In genomic region chr11:78195917-78196545, GRCh38 we compare ENCODE assay signal across 16 cellular contexts. TPM values are rescaled to one million over a fixed set of nuclear protein-coding genes. Genes with fewer than 3 reads are reported as not detected.
DNase-seq lines count a peak whose midpoint lies in the region; ATAC-seq, FAIRE-seq and TF ChIP-seq lines count a peak whose summit lies in the region.
"Had no signal": no experiment of that assay in that cellular context is flagged by ENCODE, and none has a peak within 500 bp of the region (broad histone marks: within the 10 kb centered on the region; RNA-seq: fewer than 3 reads in every experiment).

No MANE protein-coding gene starts in this region.

- H3K27ac ChIP-seq in osteoblast (ENCODE audit: low read depth, low read length) (no peak overlapping the region), small intestine (ENCODE audit: low read depth in 1 of 2, low read length in 1 of 2) (no peak overlapping the region), endodermal cell (ENCODE audit: low read depth, low read length) (no peak overlapping the region)
- H3K27ac ChIP-seq: PC-9 had no signal

- peak; percentile 42 for DNase-seq in natural killer cell treated with Interleukin-12 subunit alpha and Interleukin-12 subunit beta and Interleukin-15 and Interleukin-18, amount 100 ng/mL, for 72 hours (ENCODE audit: low spot score)
- DNase-seq in natural killer cell (no peak), osteoblast (ENCODE audit: insufficient read length, low spot score, missing footprints) (peak; percentile 47), small intestine (no peak), endodermal cell (no peak)
- DNase-seq in central memory CD8-positive, alpha-beta T cell (ENCODE audit: low spot score in 2 of 2): no peak
- DNase-seq in stimulated activated CD4-positive, alpha-beta T cell treated with anti-CD3 and anti-CD28 coated beads, Interleukin-1b, Interleukin-23, amount 100 ng/mL, for 48 hours: no peak
- DNase-seq: CD4-positive, alpha-beta T cell; NCI-H1105; NCI-H1694; NCI-H510A treated with DMSO at 0.1 percent for 48 hours; NCI-H82; PC-9 had no signal

- H3K36me3 ChIP-seq in osteoblast (ENCODE audit: insufficient read depth, low read length) (peaks cover 32% of the 10 kb centered on the region), small intestine (ENCODE audit: control insufficient read depth in 2 of 2, insufficient read depth in 2 of 2, low read length in 2 of 2) (no peaks in the 10 kb centered on the region), endodermal cell (ENCODE audit: control insufficient read depth, insufficient read depth, low read length) (peaks cover 3% of the 10 kb centered on the region)
- H3K36me3 ChIP-seq: HAP-1 had no signal

- H3K4me2 ChIP-seq in osteoblast (ENCODE audit: insufficient read depth, low read length): no peak overlapping the region
- H3K4me2 ChIP-seq: PC-9 had no signal

- no peak overlapping the region for H3K4me3 Mint-ChIP-seq in natural killer cell treated with Interleukin-12 subunit alpha and Interleukin-12 subunit beta and Interleukin-15 and Interleukin-18, amount 100 ng/mL, for 72 hours
- H3K4me3 Mint-ChIP-seq in natural killer cell (no peak overlapping the region), endodermal cell (no peak overlapping the region)
- no peak overlapping the region for H3K4me3 Mint-ChIP-seq in central memory CD8-positive, alpha-beta T cell
- H3K4me3 Mint-ChIP-seq: B cell; CD4-positive, alpha-beta T cell; IgD-negative memory B cell had no signal

- peaks cover 82% of the 10 kb centered on the region for H3K79me2 ChIP-seq in osteoblast (ENCODE audit: insufficient read depth, low read length)

- H3K27me3 Mint-ChIP-seq in natural killer cell treated with Interleukin-12 subunit alpha and Interleukin-12 subunit beta and Interleukin-15 and Interleukin-18, amount 100 ng/mL, for 72 hours: no peaks in the 10 kb centered on the region
- no peaks in the 10 kb centered on the region for H3K27me3 Mint-ChIP-seq in natural killer cell (ENCODE audit: low read depth in 2 of 2)
- no peaks in the 10 kb centered on the region for H3K27me3 Mint-ChIP-seq in central memory CD8-positive, alpha-beta T cell
- peaks cover 3% of the 10 kb centered on the region for H3K27me3 Mint-ChIP-seq in endodermal cell (ENCODE audit: insufficient read depth)
- H3K27me3 Mint-ChIP-seq: B cell; CD4-positive, alpha-beta T cell; IgD-negative memory B cell had no signal

- no peak overlapping the region for H2AFZ ChIP-seq in osteoblast (ENCODE audit: low read length)
- H2AFZ ChIP-seq: PC-9 had no signal

- TF ChIP-seq CTCF in natural killer cell (IDR thresholded peaks at IDR 0.05) (no peak), osteoblast (IDR thresholded peaks at IDR 0.05; ENCODE audit: extremely low read depth, low read depth, low read length) (no peak), endodermal cell (conservative IDR thresholded peaks at IDR 0.05) (no peak)

- intact Hi-C loops in natural killer cell (cut with micrococcal nuclease): no loop called here

- ATAC-seq in natural killer cell treated with Interleukin-12 subunit alpha and Interleukin-12 subunit beta and Interleukin-15 and Interleukin-18, amount 100 ng/mL, for 72 hours: no peak
- no peak for ATAC-seq in natural killer cell
- no peak for ATAC-seq in central memory CD8-positive, alpha-beta T cell (replicated peaks; ENCODE audit: extremely low read depth, poor library complexity, severe bottlenecking)

- H3K9me3 ChIP-seq in osteoblast (ENCODE audit: low read depth, low read length) (no peaks in the 10 kb centered on the region), small intestine (ENCODE audit: control insufficient read depth, low read depth) (no peaks in the 10 kb centered on the region), endodermal cell (ENCODE audit: control insufficient read depth, low read length) (no peaks in the 10 kb centered on the region)
- H3K9me3 ChIP-seq: HAP-1 had no signal

- peaks cover 56% of the 10 kb centered on the region for H4K20me1 ChIP-seq in osteoblast (ENCODE audit: insufficient read depth, low read length)

- H3K4me1 Mint-ChIP-seq in natural killer cell treated with Interleukin-12 subunit alpha and Interleukin-12 subunit beta and Interleukin-15 and Interleukin-18, amount 100 ng/mL, for 72 hours (ENCODE audit: low read depth in 2 of 2): peaks cover 11 to 19% of the 10 kb centered on the region in 2 donors
- H3K4me1 Mint-ChIP-seq in natural killer cell: peaks cover 0 to 4% of the 10 kb centered on the region in 2 donors
- H3K4me1 Mint-ChIP-seq in central memory CD8-positive, alpha-beta T cell: peaks cover 22% of the 10 kb centered on the region
- peaks cover 8% of the 10 kb centered on the region for H3K4me1 Mint-ChIP-seq in endodermal cell

- H3K4me3 ChIP-seq in osteoblast (ENCODE audit: insufficient read depth, low read length): no peak overlapping the region
- no peak overlapping the region for H3K4me3 ChIP-seq in small intestine (ENCODE audit: low read depth in 1 of 2, low read length in 2 of 2)
- no peak overlapping the region for H3K4me3 ChIP-seq in endodermal cell (ENCODE audit: low read length)
- H3K4me3 ChIP-seq: HAP-1, PC-9 had no signal

- H3K27ac Mint-ChIP-seq in natural killer cell treated with Interleukin-12 subunit alpha and Interleukin-12 subunit beta and Interleukin-15 and Interleukin-18, amount 100 ng/mL, for 72 hours: no peak overlapping the region
- H3K27ac Mint-ChIP-seq in natural killer cell: no peak overlapping the region
- peak overlapping the region; percentile 38 for H3K27ac Mint-ChIP-seq in central memory CD8-positive, alpha-beta T cell (ENCODE audit: low read depth)
- H3K27ac Mint-ChIP-seq in endodermal cell: no peak overlapping the region
- H3K27ac Mint-ChIP-seq: B cell, IgD-negative memory B cell had no signal

- H3K27me3 ChIP-seq in osteoblast (ENCODE audit: insufficient read depth, low read length): no peaks in the 10 kb centered on the region
- no peaks in the 10 kb centered on the region for H3K27me3 ChIP-seq in small intestine (ENCODE audit: control insufficient read depth in 2 of 2, insufficient read depth in 2 of 2, low read length in 2 of 2)
- H3K27me3 ChIP-seq in endodermal cell (ENCODE audit: control insufficient read depth, insufficient read depth, low read length, poor library complexity, severe bottlenecking): no peaks in the 10 kb centered on the region

- H3K9ac ChIP-seq in endodermal cell (ENCODE audit: extremely low read depth, low read length, poor library complexity, severe bottlenecking): no peak overlapping the region

- no peak for FAIRE-seq in small intestine (lab: Jason Lieb, UNC)

- H3K4me1 ChIP-seq in osteoblast (ENCODE audit: insufficient read depth, low read length) (peaks cover 10% of the 10 kb centered on the region), small intestine (ENCODE audit: control insufficient read depth in 2 of 2, insufficient read depth in 1 of 2, low read depth in 1 of 2, low read length in 1 of 2) (peaks cover 0 to 4% of the 10 kb centered on the region in 2 donors), endodermal cell (ENCODE audit: control insufficient read depth, insufficient read depth, low read length) (peaks cover 3% of the 10 kb centered on the region)
- H3K4me1 ChIP-seq: HAP-1 had no signal

- WGBS in small intestine, 3 donors: 49 to 83% (median 81%) methylated on average over 48 to 58 of the region's 58 CpGs
- 95 to 97% methylated on average over 55 to 58 of the region's 58 CpGs for WGBS in endodermal cell (ENCODE audit: insufficient coverage in 1 of 2, insufficient read length in 1 of 2), 2 experiments

- no peaks in the 10 kb centered on the region for H3K36me3 Mint-ChIP-seq in natural killer cell treated with Interleukin-12 subunit alpha and Interleukin-12 subunit beta and Interleukin-15 and Interleukin-18, amount 100 ng/mL, for 72 hours
- H3K36me3 Mint-ChIP-seq in natural killer cell (no peaks in the 10 kb centered on the region), endodermal cell (ENCODE audit: low read depth) (peaks cover 11% of the 10 kb centered on the region)
- H3K36me3 Mint-ChIP-seq in central memory CD8-positive, alpha-beta T cell (ENCODE audit: insufficient read depth): no peaks in the 10 kb centered on the region

- no peaks in the 10 kb centered on the region for H3K9me3 Mint-ChIP-seq in natural killer cell treated with Interleukin-12 subunit alpha and Interleukin-12 subunit beta and Interleukin-15 and Interleukin-18, amount 100 ng/mL, for 72 hours
- H3K9me3 Mint-ChIP-seq in natural killer cell (no peaks in the 10 kb centered on the region), endodermal cell (no peaks in the 10 kb centered on the region)
- H3K9me3 Mint-ChIP-seq in central memory CD8-positive, alpha-beta T cell: no peaks in the 10 kb centered on the region
- H3K9me3 Mint-ChIP-seq: CD4-positive, alpha-beta T cell; IgD-negative memory B cell had no signal

RNA-seq across cellular contexts. Expression of gene USP35, which starts 7.3 kb away (rescaled TPM):
- total RNA-seq in natural killer cell treated with Interleukin-12 subunit alpha and Interleukin-12 subunit beta and Interleukin-15 and Interleukin-18, amount 100 ng/mL, for 72 hours: 1 to 10 TPM; 7.2 to 7.9 TPM
- total RNA-seq in natural killer cell (1 to 10 TPM; 6.1 to 8.5 (median 8.1) TPM), osteoblast (21.4 and 26.2 TPM in 2 replicates), endodermal cell (10 to 100 TPM in 1 of 2 donors, 1 to 10 TPM in 1; 8.6 to 11.2 TPM)
- 1 to 10 TPM; 1.9 to 7.8 (median 5.1) TPM for polyA plus RNA-seq in small intestine
- 8.2 TPM for polyA plus RNA-seq in endodermal cell (2013, experiment 1 of 2)
- 6.9 TPM for polyA plus RNA-seq in endodermal cell (2013, experiment 2 of 2)

RNA-seq across cellular contexts. Expression of gene KCTD21, which starts 7.6 kb away (rescaled TPM):
- 1 to 10 TPM; 3.6 to 9.4 TPM for total RNA-seq in natural killer cell treated with Interleukin-12 subunit alpha and Interleukin-12 subunit beta and Interleukin-15 and Interleukin-18, amount 100 ng/mL, for 72 hours
- total RNA-seq in natural killer cell (1 to 10 TPM; 1.7 to 2.7 (median 2.2) TPM), osteoblast (14.5 and 15.0 TPM in 2 replicates), endodermal cell (1 to 10 TPM; 4.1 to 4.6 TPM)
- 1 to 10 TPM; 4.1 to 6.5 (median 6.5) TPM for polyA plus RNA-seq in small intestine
- 4.5 TPM for polyA plus RNA-seq in endodermal cell (2013, experiment 1 of 2)
- 4.4 TPM for polyA plus RNA-seq in endodermal cell (2013, experiment 2 of 2)

RNA-seq across cellular contexts. Expression of gene ALG8, which starts 56.6 kb away (rescaled TPM):
- 10 to 100 TPM; 52.3 to 87.2 TPM for total RNA-seq in natural killer cell treated with Interleukin-12 subunit alpha and Interleukin-12 subunit beta and Interleukin-15 and Interleukin-18, amount 100 ng/mL, for 72 hours
- 10 to 100 TPM; 19.2 to 20.1 (median 19.8) TPM for total RNA-seq in natural killer cell
- total RNA-seq in osteoblast: 38.4 and 46.6 TPM in 2 replicates
- polyA plus RNA-seq in small intestine: 10 to 100 TPM in 2 of 3 donors, 1 to 10 TPM in 1; 10.0 to 26.2 (median 13.0) TPM
- total RNA-seq in endodermal cell: 10 to 100 TPM; 72.1 to 81.4 TPM
- 71.0 TPM for polyA plus RNA-seq in endodermal cell (2013, experiment 1 of 2)
- 64.7 TPM for polyA plus RNA-seq in endodermal cell (2013, experiment 2 of 2)

Comparison
In these comparisons a context has a peak if more than half of its experiments do, and no peak if none do; other contexts are left out.
1. DNase-seq: peak in natural killer cell treated with Interleukin-12 subunit alpha and Interleukin-12 subunit beta and Interleukin-15 and Interleukin-18, amount 100 ng/mL, for 72 hours (single experiment) and osteoblast (single experiment); none in natural killer cell (single experiment), central memory CD8-positive, alpha-beta T cell (0 of 2), small intestine (single experiment), endodermal cell (single experiment) and stimulated activated CD4-positive, alpha-beta T cell treated with anti-CD3 and anti-CD28 coated beads, Interleukin-1b, Interleukin-23, amount 100 ng/mL, for 48 hours (single experiment).